ENCODE assay signal across 8 cellular contexts in the genomic region with DNA sequence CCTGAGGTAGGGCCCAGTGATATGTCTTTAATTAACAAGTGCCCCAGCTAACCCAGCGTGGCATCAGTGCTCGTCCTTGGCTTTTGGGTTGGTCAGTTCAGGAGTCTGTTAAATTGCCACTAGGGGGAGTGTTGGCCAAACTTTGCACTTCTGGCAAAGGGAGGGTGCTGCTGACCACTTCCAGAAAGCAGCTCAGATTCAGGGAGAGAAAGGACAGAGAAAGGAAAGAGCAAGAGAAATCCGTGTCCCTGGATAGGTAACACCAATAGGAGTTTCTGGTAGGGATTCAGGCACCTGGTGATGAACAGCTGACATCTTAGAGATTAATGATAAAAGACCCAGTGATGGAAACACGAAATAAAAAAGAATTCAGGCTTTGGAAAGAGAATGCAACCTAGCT.
DNase-seq lines count a peak whose midpoint lies in the region; ATAC-seq, FAIRE-seq and TF ChIP-seq lines count a peak whose summit lies in the region.

No MANE protein-coding gene starts in this region.

- peak; percentile 64 to 79 (median 70) for TF ChIP-seq CTCF in upper lobe of left lung (IDR thresholded peaks at IDR 0.05)

- H3K9me3 ChIP-seq in upper lobe of left lung = no peaks in the 10 kb centered on the region

- H3K27me3 ChIP-seq in upper lobe of left lung = no peaks in the 10 kb centered on the region

- TF ChIP-seq EP300 in upper lobe of left lung (IDR thresholded peaks at IDR 0.05) = no peak

- no peaks in the 10 kb centered on the region for H3K36me3 ChIP-seq in upper lobe of left lung

- no peak for TF ChIP-seq POLR2A in upper lobe of left lung (IDR thresholded peaks at IDR 0.05)

- peaks cover 3 to 36% (median 18%) of the 10 kb centered on the region in 4 donors for H3K4me1 ChIP-seq in upper lobe of left lung

- FAIRE-seq in GM19239 (lab: Jason Lieb, UNC) = peak; percentile 47

- no peak overlapping the region for H3K4me3 ChIP-seq in upper lobe of left lung

- ATAC-seq in upper lobe of left lung (ENCODE audit: low FRiP score in 2 of 2) (peak; percentile 87 to 91), HG02759 (IDR thresholded peaks at IDR 0.05; ENCODE audit: unreplicated experiment) (no peak), HG03175 (IDR thresholded peaks at IDR 0.05; ENCODE audit: unreplicated experiment) (no peak)

- 35 to 36% methylated on average over 4 of the region's 4 CpGs for WGBS in upper lobe of left lung, 2 donors

- no peak overlapping the region for H3K27ac ChIP-seq in upper lobe of left lung

- DNase-seq in AG08396 (ENCODE audit: low spot score) = peak; percentile 80
- DNase-seq in GM19239 (ENCODE audit: insufficient read length, low spot score) = peak; percentile 33
- peak; percentile 91 for DNase-seq in NCI-H748 (lab: John Stamatoyannopoulos, UW; ENCODE audit: unreplicated experiment)
- peak; percentile 28 to 91 for DNase-seq in cerebellar nuclear complex (lab: John Stamatoyannopoulos, UW)
- DNase-seq in left kidney (ENCODE audit: low read depth, low spot score) = peak; percentile 84
- DNase-seq in upper lobe of left lung = peak in 1 of 2 donors; percentile 62

Comparison
In these comparisons a context has a peak if more than half of its experiments do, and no peak if none do; other contexts are left out.
1. ATAC-seq: peak in upper lobe of left lung (2 of 2); none in HG02759 (single experiment) and HG03175 (single experiment).